18 cellular contexts compared by ENCODE assay signal in genomic region chr12:120183211-120183631, GRCh38. TPM values are rescaled to one million over a fixed set of nuclear protein-coding genes. Genes with fewer than 3 reads are reported as not detected.
DNase-seq lines count a peak whose midpoint lies in the region; ATAC-seq and TF ChIP-seq lines count a peak whose summit lies in the region.
"Had no signal": no experiment of that assay in that cellular context is flagged by ENCODE, and none has a peak within 500 bp of the region (broad histone marks: within the 10 kb centered on the region; RNA-seq: fewer than 3 reads in every experiment).

No MANE protein-coding gene starts in this region.

- no peak overlapping the region for H4K91ac ChIP-seq in mesenchymal stem cell (ENCODE audit: low read length)

- H3K36me3 Mint-ChIP-seq in stimulated activated effector memory CD8-positive, alpha-beta T cell treated with anti-CD3 and anti-CD28 coated beads, Interleukin-12 subunit alpha, Interleukin-12 subunit beta, amount 100 ng/mL, for 72 hours, result peaks cover 100% of the 10 kb centered on the region

- H3K4me2 ChIP-seq in mesenchymal stem cell (ENCODE audit: low read length, poor library complexity, severe bottlenecking), result no peak overlapping the region

- no peak overlapping the region for H3K4me3 Mint-ChIP-seq in stimulated activated effector memory CD8-positive, alpha-beta T cell treated with anti-CD3 and anti-CD28 coated beads, Interleukin-12 subunit alpha, Interleukin-12 subunit beta, amount 100 ng/mL, for 72 hours
- H3K4me3 Mint-ChIP-seq: activated B cell treated with CpG ODN at 0.5 μM for 24 hours; activated CD8-positive, alpha-beta memory T cell treated with anti-CD3 and anti-CD28 coated beads, Interleukin-2, amount 10 ng/mL, durations not matched to agents 7 days and 5 days; activated naive CD8-positive, alpha-beta T cell treated with anti-CD3 and anti-CD28 coated beads for 36 hours; CD14-positive monocyte had no signal

- 97% methylated on average over 5 of the region's 5 CpGs for WGBS in mesenchymal stem cell

- H2BK12ac ChIP-seq in mesenchymal stem cell (ENCODE audit: low read length in 2 of 2), result no peak overlapping the region

- peak overlapping the region; percentile 9 for H3K27ac ChIP-seq in mesenchymal stem cell (ENCODE audit: low read length, poor library complexity, severe bottlenecking)
- H3K27ac ChIP-seq: transverse colon had no signal

- H3K4me1 Mint-ChIP-seq in stimulated activated effector memory CD8-positive, alpha-beta T cell treated with anti-CD3 and anti-CD28 coated beads, Interleukin-12 subunit alpha, Interleukin-12 subunit beta, amount 100 ng/mL, for 72 hours, result peaks cover 24% of the 10 kb centered on the region

- no peak overlapping the region for H2AK5ac ChIP-seq in mesenchymal stem cell (ENCODE audit: low read length, severe bottlenecking)

- no peak overlapping the region for H3K18ac ChIP-seq in mesenchymal stem cell (ENCODE audit: low read depth in 1 of 2, low read length in 2 of 2)

- no peak overlapping the region for H3K27ac Mint-ChIP-seq in stimulated activated effector memory CD8-positive, alpha-beta T cell treated with anti-CD3 and anti-CD28 coated beads, Interleukin-12 subunit alpha, Interleukin-12 subunit beta, amount 100 ng/mL, for 72 hours
- H3K27ac Mint-ChIP-seq: activated B cell treated with CpG ODN at 0.5 μM for 24 hours; activated CD8-positive, alpha-beta memory T cell treated with anti-CD3 and anti-CD28 coated beads, Interleukin-2, amount 10 ng/mL, durations not matched to agents 7 days and 5 days had no signal

- no peak overlapping the region for H3K4ac ChIP-seq in mesenchymal stem cell (ENCODE audit: low read depth in 1 of 2, low read length in 2 of 2)

- H3K9me3 ChIP-seq in MG63 (no peaks in the 10 kb centered on the region), mesenchymal stem cell (ENCODE audit: control insufficient read depth, low read length) (no peaks in the 10 kb centered on the region)
- H3K9me3 ChIP-seq: left lung, transverse colon had no signal

- H2BK5ac ChIP-seq in mesenchymal stem cell (ENCODE audit: low read depth, low read length, poor library complexity, severe bottlenecking), result no peak overlapping the region

- DNase-seq in DMS79 (lab: John Stamatoyannopoulos, UW), result peak; percentile 64
- peak; percentile 50 for DNase-seq in MG63
- peak; percentile 70 for DNase-seq in choroid plexus epithelial cell (ENCODE audit: low read depth)
- DNase-seq in mesenchymal stem cell, result no peak
- DNase-seq in GM20000 (ENCODE audit: low spot score), result no peak
- no peak for DNase-seq in activated gamma-delta T cell (lab: John Stamatoyannopoulos, UW)
- no peak for DNase-seq in stimulated activated effector memory CD8-positive, alpha-beta T cell treated with anti-CD3 and anti-CD28 coated beads, Interleukin-12 subunit alpha, Interleukin-12 subunit beta, amount 100 ng/mL, for 72 hours (ENCODE audit: low spot score in 2 of 2)
- DNase-seq: activated B cell treated with CpG ODN at 0.5 μM for 24 hours; activated CD8-positive, alpha-beta memory T cell treated with anti-CD3 and anti-CD28 coated beads, Interleukin-2, amount 10 ng/mL, durations not matched to agents 7 days and 5 days; activated naive CD8-positive, alpha-beta T cell treated with anti-CD3 and anti-CD28 coated beads for 36 hours; hypothalamus; left lung; NCI-H1092; retina; stimulated activated CD4-positive, alpha-beta T cell treated with anti-CD3 and anti-CD28 coated beads, Interleukin-2, amount 100 ng/mL, for 48 hours; transverse colon had no signal

- peaks cover 15% of the 10 kb centered on the region for H3K4me1 ChIP-seq in mesenchymal stem cell (ENCODE audit: control insufficient read depth, insufficient read depth, low read depth, low read length)
- H3K4me1 ChIP-seq: left lung, transverse colon had no signal

- TF ChIP-seq CTCF in choroid plexus epithelial cell (conservative IDR thresholded peaks at IDR 0.05; ENCODE audit: low read depth, low read length) (no peak), GM20000 (IDR thresholded peaks at IDR 0.05; ENCODE audit: extremely low read depth, missing control alignments) (no peak)

- no peak overlapping the region for H2AFZ ChIP-seq in mesenchymal stem cell (ENCODE audit: low read depth, low read length)

- no peak for ATAC-seq in stimulated activated effector memory CD8-positive, alpha-beta T cell treated with anti-CD3 and anti-CD28 coated beads, Interleukin-12 subunit alpha, Interleukin-12 subunit beta, amount 100 ng/mL, for 72 hours
- no peak for ATAC-seq in GM21528 (IDR thresholded peaks at IDR 0.05; ENCODE audit: low FRiP score, unreplicated experiment)
- ATAC-seq: activated CD8-positive, alpha-beta memory T cell treated with anti-CD3 and anti-CD28 coated beads, Interleukin-2, amount 10 ng/mL, durations not matched to agents 7 days and 5 days had no signal

- H4K8ac ChIP-seq in mesenchymal stem cell (ENCODE audit: low read length), result no peak overlapping the region

- no peak overlapping the region for H2BK15ac ChIP-seq in mesenchymal stem cell (ENCODE audit: low read depth, poor library complexity, severe bottlenecking)

- H3K9ac ChIP-seq in mesenchymal stem cell (ENCODE audit: low read length), result no peak overlapping the region

- H3K23ac ChIP-seq in mesenchymal stem cell (ENCODE audit: low read length in 2 of 2), result no peak overlapping the region

- no peaks in the 10 kb centered on the region for H3K27me3 ChIP-seq in MG63
- H3K27me3 ChIP-seq in mesenchymal stem cell (ENCODE audit: control insufficient read depth in 1 of 2, insufficient read depth in 1 of 2, low read length in 2 of 2), result no peaks in the 10 kb centered on the region
- H3K27me3 ChIP-seq: left lung, transverse colon had no signal

- no peak overlapping the region for H2BK120ac ChIP-seq in mesenchymal stem cell (ENCODE audit: low read depth, low read length)

- no peak overlapping the region for H3K14ac ChIP-seq in mesenchymal stem cell (ENCODE audit: low read length in 2 of 2)

- H3K79me1 ChIP-seq in mesenchymal stem cell (replicated peaks; ENCODE audit: low read length, poor library complexity, severe bottlenecking), result peaks cover 21% of the 10 kb centered on the region

- H3K36me3 ChIP-seq in MG63 (peaks cover 81% of the 10 kb centered on the region), mesenchymal stem cell (ENCODE audit: control insufficient read depth in 1 of 2, insufficient read depth in 2 of 2, low read depth in 1 of 2, low read length in 2 of 2) (peaks cover 64 to 79% of the 10 kb centered on the region in 2 experiments)

- H3K4me3 ChIP-seq in MG63, result no peak overlapping the region
- no peak overlapping the region for H3K4me3 ChIP-seq in choroid plexus epithelial cell (ENCODE audit: low read depth, low read length)
- no peak overlapping the region for H3K4me3 ChIP-seq in mesenchymal stem cell (ENCODE audit: insufficient read depth in 1 of 2, low read depth in 1 of 2, low read length in 2 of 2)
- H3K4me3 ChIP-seq: left lung, transverse colon had no signal

- H3K9me3 Mint-ChIP-seq in stimulated activated effector memory CD8-positive, alpha-beta T cell treated with anti-CD3 and anti-CD28 coated beads, Interleukin-12 subunit alpha, Interleukin-12 subunit beta, amount 100 ng/mL, for 72 hours, result no peaks in the 10 kb centered on the region
- H3K9me3 Mint-ChIP-seq: activated B cell treated with CpG ODN at 0.5 μM for 24 hours; activated naive CD8-positive, alpha-beta T cell treated with anti-CD3 and anti-CD28 coated beads for 36 hours; CD14-positive monocyte had no signal

RNA-seq across cellular contexts. Expression of gene GCN1, which starts 11.3 kb away (rescaled TPM):
- total RNA-seq in MG63 (2014; rRNA removed; shearing (Covaris generic); ENCODE audit: low replicate concordance), result 39.6 and 76.8 TPM in 2 replicates
- 19.7 TPM for polyA plus RNA-seq in mesenchymal stem cell (2013, experiment 1 of 2)
- 17.3 TPM for polyA plus RNA-seq in mesenchymal stem cell (2013, experiment 2 of 2)

RNA-seq across cellular contexts. Expression of gene RPLP0, which starts 17.7 kb away (rescaled TPM):
- total RNA-seq in MG63 (2014; rRNA removed; shearing (Covaris generic); ENCODE audit: low replicate concordance), result 5,975 and 7,875 TPM in 2 replicates
- polyA plus RNA-seq in mesenchymal stem cell (2013, experiment 1 of 2), result 3,349 TPM
- polyA plus RNA-seq in mesenchymal stem cell (2013, experiment 2 of 2), result 3,313 TPM

Comparison
In these comparisons a context has a peak if more than half of its experiments do, and no peak if none do; other contexts are left out.
1. DNase-seq: peak in DMS79 (single experiment), MG63 (single experiment) and choroid plexus epithelial cell (single experiment); none in mesenchymal stem cell (single experiment), GM20000 (single experiment), activated gamma-delta T cell (single experiment) and stimulated activated effector memory CD8-positive, alpha-beta T cell treated with anti-CD3 and anti-CD28 coated beads, Interleukin-12 subunit alpha, Interleukin-12 subunit beta, amount 100 ng/mL, for 72 hours (0 of 2).